7 cellular contexts compared by ENCODE assay signal in the genomic region with DNA sequence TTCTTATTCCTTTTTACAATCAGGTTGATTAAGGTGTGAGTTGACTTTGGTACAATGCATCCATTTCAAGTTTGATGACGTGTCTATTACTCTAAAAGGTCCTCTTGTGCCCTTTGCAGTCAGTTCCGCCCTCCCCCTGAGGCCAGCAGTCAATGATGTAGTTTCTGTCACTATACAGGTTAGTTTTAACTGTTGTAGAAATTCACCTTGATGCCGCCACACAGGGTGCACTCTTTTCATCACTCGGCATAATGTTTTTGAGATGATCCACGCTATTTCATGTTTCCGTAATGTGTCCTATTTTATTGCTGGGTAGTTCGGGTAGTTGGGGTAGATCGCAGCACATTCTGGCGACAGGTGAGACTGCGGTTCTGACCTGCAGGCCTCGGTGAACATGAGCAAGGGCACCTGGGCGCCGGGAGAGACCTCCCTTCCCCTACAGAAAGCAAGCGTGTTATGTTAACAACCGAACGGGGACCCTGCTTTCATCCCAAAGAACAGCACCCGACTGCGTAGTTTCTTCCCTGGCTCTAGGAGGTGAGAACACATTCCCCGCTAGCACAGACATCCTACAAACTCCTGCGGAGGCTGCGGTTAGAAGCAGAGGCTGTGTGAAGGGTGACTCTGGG. TPM values are rescaled to one million over a fixed set of nuclear protein-coding genes. Genes with fewer than 3 reads are reported as not detected.
DNase-seq lines count a peak whose midpoint lies in the region; ATAC-seq and TF ChIP-seq lines count a peak whose summit lies in the region.
"Not testable (repeated sequence)": the region's sequence is repeated elsewhere in the genome, so short reads cannot be mapped to it uniquely, and the experiment has no call there.

No MANE protein-coding gene starts in this region.

- not testable (repeated sequence) for H3K36me3 ChIP-seq in KMS-11 (ENCODE audit: insufficient read depth); iPS-18a (ENCODE audit: control insufficient read depth, low read depth, low read length)

- peak overlapping the region; percentile 97 for H3K27ac Mint-ChIP-seq in activated CD8-positive, alpha-beta T cell treated with anti-CD3 and anti-CD28 coated beads, Interleukin-2, amount 10 ng/mL, durations not matched to agents 7 days and 5 days
- peak overlapping the region; percentile 79 for H3K27ac Mint-ChIP-seq in dendritic cell treated with granulocyte-macrophage colony-stimulating factor and Interleukin-4, amounts not matched to agents 40 ng/mL and 50 ng/mL, for 4 days
- peak overlapping the region; percentile 97 for H3K27ac Mint-ChIP-seq in progenitor cell of endocrine pancreas

- not testable (repeated sequence) for H3K9me3 ChIP-seq in iPS-18a (ENCODE audit: control insufficient read depth, low read depth, low read length)

- TF ChIP-seq CTCF in KMS-11 (conservative IDR thresholded peaks at IDR 0.05; ENCODE audit: low read depth, low read length); progenitor cell of endocrine pancreas (IDR thresholded peaks at IDR 0.05; ENCODE audit: unreplicated experiment): not testable (repeated sequence)

- peak; percentile 7 for ATAC-seq in GM18520 (IDR thresholded peaks at IDR 0.05; ENCODE audit: unreplicated experiment)
- peak; percentile 24 for ATAC-seq in HG02840 (IDR thresholded peaks at IDR 0.05; ENCODE audit: low FRiP score, unreplicated experiment)
- ATAC-seq in activated CD8-positive, alpha-beta T cell treated with anti-CD3 and anti-CD28 coated beads, Interleukin-2, amount 10 ng/mL, durations not matched to agents 7 days and 5 days, result not testable (repeated sequence)

- not testable (repeated sequence) for H3K4me1 ChIP-seq in KMS-11 (ENCODE audit: low read depth, poor library complexity, severe bottlenecking); iPS-18a (ENCODE audit: control insufficient read depth, low read depth, low read length)

- not testable (repeated sequence) for H3K36me3 Mint-ChIP-seq in activated CD8-positive, alpha-beta T cell treated with anti-CD3 and anti-CD28 coated beads, Interleukin-2, amount 10 ng/mL, durations not matched to agents 7 days and 5 days (ENCODE audit: low read depth); dendritic cell treated with granulocyte-macrophage colony-stimulating factor and Interleukin-4, amounts not matched to agents 40 ng/mL and 50 ng/mL, for 4 days (ENCODE audit: low read depth); progenitor cell of endocrine pancreas (ENCODE audit: insufficient read depth)

- not testable (repeated sequence) for H3K9me3 Mint-ChIP-seq in activated CD8-positive, alpha-beta T cell treated with anti-CD3 and anti-CD28 coated beads, Interleukin-2, amount 10 ng/mL, durations not matched to agents 7 days and 5 days (ENCODE audit: insufficient read depth); dendritic cell treated with granulocyte-macrophage colony-stimulating factor and Interleukin-4, amounts not matched to agents 40 ng/mL and 50 ng/mL, for 4 days; progenitor cell of endocrine pancreas (ENCODE audit: low read depth)

- not testable (repeated sequence) for H4K20me1 ChIP-seq in KMS-11 (ENCODE audit: insufficient read depth)

- not testable (repeated sequence) for H3K79me2 ChIP-seq in KMS-11 (ENCODE audit: insufficient read depth, low read depth)

- DNase-seq in activated CD8-positive, alpha-beta T cell treated with anti-CD3 and anti-CD28 coated beads, Interleukin-2, amount 10 ng/mL, durations not matched to agents 7 days and 5 days; progenitor cell of endocrine pancreas (ENCODE audit: low spot score, unreplicated experiment): not testable (repeated sequence)

- H3K4me3 ChIP-seq in KMS-11 (IDR thresholded peaks at IDR 0.05; ENCODE audit: insufficient read depth, low read depth, low read length), result not testable (repeated sequence)
- H3K4me3 ChIP-seq in iPS-18a (ENCODE audit: low read length), result peak overlapping the region; percentile 44

- peak overlapping the region; percentile 78 for H3K27ac ChIP-seq in KMS-11
- not testable (repeated sequence) for H3K27ac ChIP-seq in iPS-18a (ENCODE audit: low read length)

- intact Hi-C loops in dendritic cell treated with granulocyte-macrophage colony-stimulating factor and Interleukin-4, amounts not matched to agents 40 ng/mL and 50 ng/mL, for 4 days (cut with micrococcal nuclease), result not testable (repeated sequence)

- H2AFZ ChIP-seq in KMS-11 (ENCODE audit: low read depth), result peak overlapping the region; percentile 44; the same call in 1 of the 2 replicates

- peak overlapping the region; percentile 51 for H3K4me2 ChIP-seq in KMS-11

- peak overlapping the region; percentile 77 for H3K4me3 Mint-ChIP-seq in activated CD8-positive, alpha-beta T cell treated with anti-CD3 and anti-CD28 coated beads, Interleukin-2, amount 10 ng/mL, durations not matched to agents 7 days and 5 days
- H3K4me3 Mint-ChIP-seq in dendritic cell treated with granulocyte-macrophage colony-stimulating factor and Interleukin-4, amounts not matched to agents 40 ng/mL and 50 ng/mL, for 4 days, result peak overlapping the region; percentile 72
- H3K4me3 Mint-ChIP-seq in progenitor cell of endocrine pancreas (ENCODE audit: low read depth), result peak overlapping the region; percentile 64

- POLR2A ChIA-PET in activated CD8-positive, alpha-beta T cell treated with anti-CD3 and anti-CD28 coated beads, Interleukin-2, amount 10 ng/mL, durations not matched to agents 7 days and 5 days (lab: Charles Lee), result interaction anchor here (0.6 to 1.0 kb wide), 5 partner anchors 39 to 587 kb away, joined by 3 to 31 read pairs (median 5); a partner anchor contains a TSS

- H3K4me1 Mint-ChIP-seq in activated CD8-positive, alpha-beta T cell treated with anti-CD3 and anti-CD28 coated beads, Interleukin-2, amount 10 ng/mL, durations not matched to agents 7 days and 5 days (ENCODE audit: low read depth); dendritic cell treated with granulocyte-macrophage colony-stimulating factor and Interleukin-4, amounts not matched to agents 40 ng/mL and 50 ng/mL, for 4 days (ENCODE audit: low read depth); progenitor cell of endocrine pancreas (ENCODE audit: low read depth): not testable (repeated sequence)

- H3K9ac ChIP-seq in KMS-11, result peak overlapping the region; percentile 82; the same call in 1 of the 2 replicates
- not testable (repeated sequence) for H3K9ac ChIP-seq in iPS-18a (ENCODE audit: low read length)

- not testable (repeated sequence) for H3K27me3 ChIP-seq in KMS-11 (ENCODE audit: insufficient read depth, low read depth); iPS-18a (ENCODE audit: control insufficient read depth, insufficient read depth, low read length)

- peaks cover 11% of the 10 kb centered on the region for H3K27me3 Mint-ChIP-seq in activated CD8-positive, alpha-beta T cell treated with anti-CD3 and anti-CD28 coated beads, Interleukin-2, amount 10 ng/mL, durations not matched to agents 7 days and 5 days (ENCODE audit: low read depth)
- H3K27me3 Mint-ChIP-seq in dendritic cell treated with granulocyte-macrophage colony-stimulating factor and Interleukin-4, amounts not matched to agents 40 ng/mL and 50 ng/mL, for 4 days, result peaks cover 41% of the 10 kb centered on the region
- peaks cover 37% of the 10 kb centered on the region for H3K27me3 Mint-ChIP-seq in progenitor cell of endocrine pancreas

- CTCF ChIA-PET in activated CD8-positive, alpha-beta T cell treated with anti-CD3 and anti-CD28 coated beads, Interleukin-2, amount 10 ng/mL, durations not matched to agents 7 days and 5 days (lab: Charles Lee), result not testable (repeated sequence)

RNA-seq across cellular contexts. Expression of a gene that starts 39.4 kb away (rescaled TPM):
- total RNA-seq in activated CD8-positive, alpha-beta T cell treated with anti-CD3 and anti-CD28 coated beads, Interleukin-2, amount 10 ng/mL, durations not matched to agents 7 days and 5 days, result under 1 TPM; 0.08 to 0.18 TPM
- total RNA-seq in progenitor cell of endocrine pancreas, result 5.5 and 6.1 TPM in 2 replicates
